ENCODE assay signal across 1 cellular context in the genomic region with DNA sequence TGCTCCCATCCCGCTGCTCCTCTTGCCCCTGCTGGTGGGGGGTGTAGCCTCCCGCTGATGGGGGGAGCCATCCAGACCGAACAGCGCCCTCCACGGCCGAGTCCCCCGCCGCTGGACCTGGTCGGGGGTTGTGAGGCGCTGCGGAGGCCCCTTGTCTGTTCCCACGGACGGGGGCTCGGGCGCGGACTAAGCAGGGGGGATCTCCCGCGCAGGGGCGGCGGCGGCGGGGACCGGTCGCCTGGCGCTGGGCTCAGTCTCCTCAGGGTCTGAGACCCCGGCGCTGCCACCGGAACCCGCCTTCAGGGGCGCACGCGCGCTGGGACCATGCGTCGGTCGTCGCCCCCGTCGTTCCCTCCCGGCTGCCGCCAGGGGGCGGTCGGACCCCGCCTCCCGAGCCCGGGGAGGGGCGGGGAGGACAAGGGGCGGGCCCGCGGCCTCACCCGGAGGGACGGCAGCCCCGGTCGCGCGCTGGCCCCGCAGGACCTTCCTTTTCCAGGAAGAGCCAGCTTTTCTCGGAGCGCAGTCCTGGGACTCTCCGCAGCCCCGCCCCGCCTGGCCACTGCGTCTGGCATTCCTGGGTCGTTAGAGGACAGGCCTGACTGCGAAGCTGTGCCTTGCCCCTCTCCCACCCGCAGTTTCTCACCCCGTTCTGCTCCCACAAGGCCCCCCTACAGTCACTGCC.
TF ChIP-seq lines count a peak whose summit lies in the region.

No MANE protein-coding gene starts in this region.

TF ChIP-seq in K562, 482 proteins besides CTCF, POLR2A, EP300 and RAD21 (continued from another document and continues in another):
- TF ChIP-seq, protein P1, sequence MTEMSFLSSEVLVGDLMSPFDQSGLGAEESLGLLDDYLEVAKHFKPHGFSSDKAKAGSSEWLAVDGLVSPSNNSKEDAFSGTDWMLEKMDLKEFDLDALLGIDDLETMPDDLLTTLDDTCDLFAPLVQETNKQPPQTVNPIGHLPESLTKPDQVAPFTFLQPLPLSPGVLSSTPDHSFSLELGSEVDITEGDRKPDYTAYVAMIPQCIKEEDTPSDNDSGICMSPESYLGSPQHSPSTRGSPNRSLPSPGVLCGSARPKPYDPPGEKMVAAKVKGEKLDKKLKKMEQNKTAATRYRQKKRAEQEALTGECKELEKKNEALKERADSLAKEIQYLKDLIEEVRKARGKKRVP (CRISPR knock-in tag; IDR thresholded peaks at IDR 0.05) = no peak
- TF ChIP-seq EP400 (IDR thresholded peaks at IDR 0.05) (peak; percentile 79; the same call in 1 of the 2 replicates), RBM15 (IDR thresholded peaks at IDR 0.05; ENCODE audit: insufficient read depth, low read length) (no peak), GABPB1 (CRISPR knock-in tag; IDR thresholded peaks at IDR 0.05) (peak; percentile 72; the same call in 1 of the 2 replicates), MIER1 (IDR thresholded peaks at IDR 0.05; ENCODE audit: low read depth) (no peak), DACH1 (IDR thresholded peaks at IDR 0.05; ENCODE audit: partially characterized antibody) (no peak), DNMT1 (IDR thresholded peaks at IDR 0.05) (no peak), ZNF57 (CRISPR knock-in tag; IDR thresholded peaks at IDR 0.05) (no peak), TRIM28 (IDR thresholded peaks at IDR 0.05) (no peak), EGR1 (conservative IDR thresholded peaks at IDR 0.05) (no peak), CXXC5 (CRISPR knock-in tag; IDR thresholded peaks at IDR 0.05) (peak; percentile 90), ZFP1 (CRISPR knock-in tag; IDR thresholded peaks at IDR 0.05) (no peak), ZNF707 (CRISPR knock-in tag; conservative IDR thresholded peaks at IDR 0.05) (no peak), TARDBP (IDR thresholded peaks at IDR 0.05) (peak; percentile 64; the same call in 1 of the 2 replicates), ZFX (CRISPR knock-in tag; IDR thresholded peaks at IDR 0.05) (peak; percentile 45), DMBX1 (CRISPR knock-in tag; IDR thresholded peaks at IDR 0.05; ENCODE audit: borderline replicate concordance) (no peak), ESRRA (IDR thresholded peaks at IDR 0.05; ENCODE audit: borderline replicate concordance, low read depth) (peak; percentile 70; the same call in 1 of the 2 replicates), ZNF551 (CRISPR knock-in tag; IDR thresholded peaks at IDR 0.05) (no peak), SMARCA4 (IDR thresholded peaks at IDR 0.05) (no peak; the same call in 1 of the 2 replicates), ZNF586 (CRISPR knock-in tag; conservative IDR thresholded peaks at IDR 0.05) (no peak), IFI16 (CRISPR knock-in tag; IDR thresholded peaks at IDR 0.05) (no peak), STAG1 (CRISPR knock-in tag; IDR thresholded peaks at IDR 0.05; ENCODE audit: borderline replicate concordance) (peak; percentile 80; the same call in 1 of the 2 replicates), ZBED1 (IDR thresholded peaks at IDR 0.05) (no peak; the same call in 1 of the 2 replicates), RBM22 (IDR thresholded peaks at IDR 0.05; ENCODE audit: low read depth, low read length, poor library complexity, severe bottlenecking) (no peak), SMAD3 (CRISPR knock-in tag; conservative IDR thresholded peaks at IDR 0.05) (no peak), ARID1B (IDR thresholded peaks at IDR 0.05) (peak; percentile 43; the same call in 1 of the 2 replicates), U2AF1 (optimal IDR thresholded peaks at IDR 0.05; ENCODE audit: low read depth, low read length) (peak; percentile 73), CTBP1 (IDR thresholded peaks at IDR 0.05; ENCODE audit: borderline replicate concordance) (peak; percentile 88), ZNF253 (CRISPR knock-in tag; conservative IDR thresholded peaks at IDR 0.05) (no peak), ZNF23 (CRISPR knock-in tag; IDR thresholded peaks at IDR 0.05) (no peak), SOX6 (IDR thresholded peaks at IDR 0.05) (0 out of 2 replicates have a peak, but pooled peaks have one; percentile 40), KAT8 (IDR thresholded peaks at IDR 0.05; ENCODE audit: low read depth) (no peak), ZBTB7A (IDR thresholded peaks at IDR 0.05; ENCODE audit: borderline replicate concordance, control insufficient read depth, low read depth, low read length) (peak; percentile 95), NFE2L1 (tag; IDR thresholded peaks at IDR 0.05; ENCODE audit: borderline replicate concordance, low read depth) (no peak), KLF13 (tag; IDR thresholded peaks at IDR 0.05; ENCODE audit: borderline replicate concordance, low read depth) (peak; percentile 55), CBX1 (IDR thresholded peaks at IDR 0.05; ENCODE audit: low read depth) (no peak), SIN3A (IDR thresholded peaks at IDR 0.05; ENCODE audit: borderline replicate concordance in 2 of 2, control insufficient read depth in 1 of 2, low read depth in 2 of 2, low read length in 2 of 2) (peak; percentile 31 to 45; a peak in 2 of 4 replicates), KDM4B (IDR thresholded peaks at IDR 0.05; ENCODE audit: borderline replicate concordance in 2 of 2, low read depth in 1 of 2) (peak in 1 of 2 experiments; percentile 44; a peak in 1 of 4 replicates), RBFOX2 (IDR thresholded peaks at IDR 0.05; ENCODE audit: low read depth, low read length) (peak; percentile 81), ZNF41 (CRISPR knock-in tag; conservative IDR thresholded peaks at IDR 0.05) (no peak), ZNF507 (tag; conservative IDR thresholded peaks at IDR 0.05) (no peak), HDAC2 (IDR thresholded peaks at IDR 0.05) (no peak)
- TF ChIP-seq, protein P2, sequence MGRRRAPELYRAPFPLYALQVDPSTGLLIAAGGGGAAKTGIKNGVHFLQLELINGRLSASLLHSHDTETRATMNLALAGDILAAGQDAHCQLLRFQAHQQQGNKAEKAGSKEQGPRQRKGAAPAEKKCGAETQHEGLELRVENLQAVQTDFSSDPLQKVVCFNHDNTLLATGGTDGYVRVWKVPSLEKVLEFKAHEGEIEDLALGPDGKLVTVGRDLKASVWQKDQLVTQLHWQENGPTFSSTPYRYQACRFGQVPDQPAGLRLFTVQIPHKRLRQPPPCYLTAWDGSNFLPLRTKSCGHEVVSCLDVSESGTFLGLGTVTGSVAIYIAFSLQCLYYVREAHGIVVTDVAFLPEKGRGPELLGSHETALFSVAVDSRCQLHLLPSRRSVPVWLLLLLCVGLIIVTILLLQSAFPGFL (CRISPR knock-in tag; IDR thresholded peaks at IDR 0.05) = no peak
- TF ChIP-seq, protein P3, sequence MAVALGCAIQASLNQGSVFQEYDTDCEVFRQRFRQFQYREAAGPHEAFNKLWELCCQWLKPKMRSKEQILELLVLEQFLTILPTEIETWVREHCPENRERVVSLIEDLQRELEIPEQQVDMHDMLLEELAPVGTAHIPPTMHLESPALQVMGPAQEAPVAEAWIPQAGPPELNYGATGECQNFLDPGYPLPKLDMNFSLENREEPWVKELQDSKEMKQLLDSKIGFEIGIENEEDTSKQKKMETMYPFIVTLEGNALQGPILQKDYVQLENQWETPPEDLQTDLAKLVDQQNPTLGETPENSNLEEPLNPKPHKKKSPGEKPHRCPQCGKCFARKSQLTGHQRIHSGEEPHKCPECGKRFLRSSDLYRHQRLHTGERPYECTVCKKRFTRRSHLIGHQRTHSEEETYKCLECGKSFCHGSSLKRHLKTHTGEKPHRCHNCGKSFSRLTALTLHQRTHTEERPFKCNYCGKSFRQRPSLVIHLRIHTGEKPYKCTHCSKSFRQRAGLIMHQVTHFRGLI (CRISPR knock-in tag; IDR thresholded peaks at IDR 0.05) = no peak
- TF ChIP-seq, protein P4, sequence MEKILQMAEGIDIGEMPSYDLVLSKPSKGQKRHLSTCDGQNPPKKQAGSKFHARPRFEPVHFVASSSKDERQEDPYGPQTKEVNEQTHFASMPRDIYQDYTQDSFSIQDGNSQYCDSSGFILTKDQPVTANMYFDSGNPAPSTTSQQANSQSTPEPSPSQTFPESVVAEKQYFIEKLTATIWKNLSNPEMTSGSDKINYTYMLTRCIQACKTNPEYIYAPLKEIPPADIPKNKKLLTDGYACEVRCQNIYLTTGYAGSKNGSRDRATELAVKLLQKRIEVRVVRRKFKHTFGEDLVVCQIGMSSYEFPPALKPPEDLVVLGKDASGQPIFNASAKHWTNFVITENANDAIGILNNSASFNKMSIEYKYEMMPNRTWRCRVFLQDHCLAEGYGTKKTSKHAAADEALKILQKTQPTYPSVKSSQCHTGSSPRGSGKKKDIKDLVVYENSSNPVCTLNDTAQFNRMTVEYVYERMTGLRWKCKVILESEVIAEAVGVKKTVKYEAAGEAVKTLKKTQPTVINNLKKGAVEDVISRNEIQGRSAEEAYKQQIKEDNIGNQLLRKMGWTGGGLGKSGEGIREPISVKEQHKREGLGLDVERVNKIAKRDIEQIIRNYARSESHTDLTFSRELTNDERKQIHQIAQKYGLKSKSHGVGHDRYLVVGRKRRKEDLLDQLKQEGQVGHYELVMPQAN (IDR thresholded peaks at IDR 0.05; ENCODE audit: borderline replicate concordance) = peak; percentile 46; the same call in 1 of the 2 replicates
- TF ChIP-seq, protein P5, sequence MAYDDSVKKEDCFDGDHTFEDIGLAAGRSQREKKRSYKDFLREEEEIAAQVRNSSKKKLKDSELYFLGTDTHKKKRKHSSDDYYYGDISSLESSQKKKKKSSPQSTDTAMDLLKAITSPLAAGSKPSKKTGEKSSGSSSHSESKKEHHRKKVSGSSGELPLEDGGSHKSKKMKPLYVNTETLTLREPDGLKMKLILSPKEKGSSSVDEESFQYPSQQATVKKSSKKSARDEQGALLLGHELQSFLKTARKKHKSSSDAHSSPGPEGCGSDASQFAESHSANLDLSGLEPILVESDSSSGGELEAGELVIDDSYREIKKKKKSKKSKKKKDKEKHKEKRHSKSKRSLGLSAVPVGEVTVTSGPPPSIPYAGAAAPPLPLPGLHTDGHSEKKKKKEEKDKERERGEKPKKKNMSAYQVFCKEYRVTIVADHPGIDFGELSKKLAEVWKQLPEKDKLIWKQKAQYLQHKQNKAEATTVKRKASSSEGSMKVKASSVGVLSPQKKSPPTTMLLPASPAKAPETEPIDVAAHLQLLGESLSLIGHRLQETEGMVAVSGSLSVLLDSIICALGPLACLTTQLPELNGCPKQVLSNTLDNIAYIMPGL (CRISPR knock-in tag; IDR thresholded peaks at IDR 0.05) = peak; percentile 89; the same call in 1 of the 2 replicates
- TF ChIP-seq, protein P6, sequence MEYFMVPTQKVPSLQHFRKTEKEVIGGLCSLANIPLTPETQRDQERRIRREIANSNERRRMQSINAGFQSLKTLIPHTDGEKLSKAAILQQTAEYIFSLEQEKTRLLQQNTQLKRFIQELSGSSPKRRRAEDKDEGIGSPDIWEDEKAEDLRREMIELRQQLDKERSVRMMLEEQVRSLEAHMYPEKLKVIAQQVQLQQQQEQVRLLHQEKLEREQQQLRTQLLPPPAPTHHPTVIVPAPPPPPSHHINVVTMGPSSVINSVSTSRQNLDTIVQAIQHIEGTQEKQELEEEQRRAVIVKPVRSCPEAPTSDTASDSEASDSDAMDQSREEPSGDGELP (CRISPR knock-in tag; IDR thresholded peaks at IDR 0.05; ENCODE audit: borderline replicate concordance) = peak; percentile 64; the same call in 1 of the 2 replicates
- TF ChIP-seq, protein P7, sequence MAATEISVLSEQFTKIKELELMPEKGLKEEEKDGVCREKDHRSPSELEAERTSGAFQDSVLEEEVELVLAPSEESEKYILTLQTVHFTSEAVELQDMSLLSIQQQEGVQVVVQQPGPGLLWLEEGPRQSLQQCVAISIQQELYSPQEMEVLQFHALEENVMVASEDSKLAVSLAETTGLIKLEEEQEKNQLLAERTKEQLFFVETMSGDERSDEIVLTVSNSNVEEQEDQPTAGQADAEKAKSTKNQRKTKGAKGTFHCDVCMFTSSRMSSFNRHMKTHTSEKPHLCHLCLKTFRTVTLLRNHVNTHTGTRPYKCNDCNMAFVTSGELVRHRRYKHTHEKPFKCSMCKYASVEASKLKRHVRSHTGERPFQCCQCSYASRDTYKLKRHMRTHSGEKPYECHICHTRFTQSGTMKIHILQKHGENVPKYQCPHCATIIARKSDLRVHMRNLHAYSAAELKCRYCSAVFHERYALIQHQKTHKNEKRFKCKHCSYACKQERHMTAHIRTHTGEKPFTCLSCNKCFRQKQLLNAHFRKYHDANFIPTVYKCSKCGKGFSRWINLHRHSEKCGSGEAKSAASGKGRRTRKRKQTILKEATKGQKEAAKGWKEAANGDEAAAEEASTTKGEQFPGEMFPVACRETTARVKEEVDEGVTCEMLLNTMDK (IDR thresholded peaks at IDR 0.05; ENCODE audit: borderline replicate concordance, insufficient read depth, low read depth, low read length, poor library complexity, severe bottlenecking) = peak; percentile 70
- TF ChIP-seq, protein P8, sequence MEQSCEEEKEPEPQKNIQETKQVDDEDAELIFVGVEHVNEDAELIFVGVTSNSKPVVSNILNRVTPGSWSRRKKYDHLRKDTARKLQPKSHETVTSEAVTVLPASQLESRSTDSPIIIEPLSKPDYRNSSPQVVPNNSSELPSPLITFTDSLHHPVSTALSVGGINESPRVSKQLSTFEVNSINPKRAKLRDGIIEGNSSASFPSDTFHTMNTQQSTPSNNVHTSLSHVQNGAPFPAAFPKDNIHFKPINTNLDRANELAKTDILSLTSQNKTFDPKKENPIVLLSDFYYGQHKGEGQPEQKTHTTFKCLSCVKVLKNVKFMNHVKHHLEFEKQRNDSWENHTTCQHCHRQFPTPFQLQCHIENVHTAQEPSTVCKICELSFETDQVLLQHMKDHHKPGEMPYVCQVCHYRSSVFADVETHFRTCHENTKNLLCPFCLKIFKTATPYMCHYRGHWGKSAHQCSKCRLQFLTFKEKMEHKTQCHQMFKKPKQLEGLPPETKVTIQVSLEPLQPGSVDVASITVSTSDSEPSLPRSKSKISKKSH (CRISPR knock-in tag; IDR thresholded peaks at IDR 0.05) = no peak
- TF ChIP-seq, protein P9, sequence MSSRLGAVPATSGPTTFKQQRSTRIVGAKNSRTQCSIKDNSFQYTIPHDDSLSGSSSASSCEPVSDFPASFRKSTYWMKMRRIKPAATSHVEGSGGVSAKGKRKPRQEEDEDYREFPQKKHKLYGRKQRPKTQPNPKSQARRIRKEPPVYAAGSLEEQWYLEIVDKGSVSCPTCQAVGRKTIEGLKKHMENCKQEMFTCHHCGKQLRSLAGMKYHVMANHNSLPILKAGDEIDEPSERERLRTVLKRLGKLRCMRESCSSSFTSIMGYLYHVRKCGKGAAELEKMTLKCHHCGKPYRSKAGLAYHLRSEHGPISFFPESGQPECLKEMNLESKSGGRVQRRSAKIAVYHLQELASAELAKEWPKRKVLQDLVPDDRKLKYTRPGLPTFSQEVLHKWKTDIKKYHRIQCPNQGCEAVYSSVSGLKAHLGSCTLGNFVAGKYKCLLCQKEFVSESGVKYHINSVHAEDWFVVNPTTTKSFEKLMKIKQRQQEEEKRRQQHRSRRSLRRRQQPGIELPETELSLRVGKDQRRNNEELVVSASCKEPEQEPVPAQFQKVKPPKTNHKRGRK (tag; IDR thresholded peaks at IDR 0.05) = no peak
